ENCODE assay signal across 1 cellular context in the genomic region with DNA sequence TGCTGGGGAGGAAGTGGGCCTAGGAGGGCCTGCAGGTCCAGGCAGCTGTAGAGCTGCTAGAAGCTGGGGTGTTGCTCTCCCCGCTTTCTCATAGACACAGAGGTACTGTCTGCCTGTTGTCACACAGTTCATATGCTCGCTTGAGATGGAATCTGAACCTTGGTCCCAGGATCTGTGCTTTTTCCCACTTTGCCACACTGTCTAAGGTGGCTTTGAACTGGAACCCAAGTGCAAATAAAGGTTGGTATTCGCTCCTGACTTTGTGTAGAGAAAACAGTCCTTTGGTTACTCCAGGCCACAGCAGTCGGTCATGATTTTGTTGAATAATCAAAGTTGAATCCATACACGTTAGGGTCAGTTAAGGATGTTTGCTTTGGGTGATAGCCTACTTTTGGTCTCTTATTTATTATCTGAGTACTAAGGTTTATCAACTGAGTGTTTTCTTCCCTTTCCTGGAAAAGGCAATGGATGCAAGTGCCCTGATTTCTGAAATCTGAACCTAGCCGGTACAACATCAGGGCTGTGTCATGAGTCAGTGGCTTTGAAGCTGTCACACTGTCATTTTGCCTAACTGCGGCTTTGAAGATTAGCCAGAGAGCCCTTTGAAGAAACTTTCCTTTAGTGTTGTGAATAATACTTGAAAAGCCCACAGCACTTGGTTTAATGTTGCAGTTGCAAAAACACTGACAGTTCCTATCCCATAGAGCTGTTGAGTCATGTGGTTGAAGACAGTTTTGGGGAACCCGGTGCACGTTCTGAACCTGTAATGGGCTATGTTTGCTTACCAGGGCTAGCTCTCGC.
TF ChIP-seq lines count a peak whose summit lies in the region.

No MANE protein-coding gene starts in this region.

TF ChIP-seq in HCT116, 20 proteins besides CTCF, POLR2A, EP300 and RAD21 (continued from another document):
- TF ChIP-seq YY1 (IDR thresholded peaks at IDR 0.05; ENCODE audit: extremely low read depth, insufficient replicate concordance, low read depth, low read length), result no peak
- no peak for TF ChIP-seq ZFX (IDR thresholded peaks at IDR 0.05)
- TF ChIP-seq, protein P1, sequence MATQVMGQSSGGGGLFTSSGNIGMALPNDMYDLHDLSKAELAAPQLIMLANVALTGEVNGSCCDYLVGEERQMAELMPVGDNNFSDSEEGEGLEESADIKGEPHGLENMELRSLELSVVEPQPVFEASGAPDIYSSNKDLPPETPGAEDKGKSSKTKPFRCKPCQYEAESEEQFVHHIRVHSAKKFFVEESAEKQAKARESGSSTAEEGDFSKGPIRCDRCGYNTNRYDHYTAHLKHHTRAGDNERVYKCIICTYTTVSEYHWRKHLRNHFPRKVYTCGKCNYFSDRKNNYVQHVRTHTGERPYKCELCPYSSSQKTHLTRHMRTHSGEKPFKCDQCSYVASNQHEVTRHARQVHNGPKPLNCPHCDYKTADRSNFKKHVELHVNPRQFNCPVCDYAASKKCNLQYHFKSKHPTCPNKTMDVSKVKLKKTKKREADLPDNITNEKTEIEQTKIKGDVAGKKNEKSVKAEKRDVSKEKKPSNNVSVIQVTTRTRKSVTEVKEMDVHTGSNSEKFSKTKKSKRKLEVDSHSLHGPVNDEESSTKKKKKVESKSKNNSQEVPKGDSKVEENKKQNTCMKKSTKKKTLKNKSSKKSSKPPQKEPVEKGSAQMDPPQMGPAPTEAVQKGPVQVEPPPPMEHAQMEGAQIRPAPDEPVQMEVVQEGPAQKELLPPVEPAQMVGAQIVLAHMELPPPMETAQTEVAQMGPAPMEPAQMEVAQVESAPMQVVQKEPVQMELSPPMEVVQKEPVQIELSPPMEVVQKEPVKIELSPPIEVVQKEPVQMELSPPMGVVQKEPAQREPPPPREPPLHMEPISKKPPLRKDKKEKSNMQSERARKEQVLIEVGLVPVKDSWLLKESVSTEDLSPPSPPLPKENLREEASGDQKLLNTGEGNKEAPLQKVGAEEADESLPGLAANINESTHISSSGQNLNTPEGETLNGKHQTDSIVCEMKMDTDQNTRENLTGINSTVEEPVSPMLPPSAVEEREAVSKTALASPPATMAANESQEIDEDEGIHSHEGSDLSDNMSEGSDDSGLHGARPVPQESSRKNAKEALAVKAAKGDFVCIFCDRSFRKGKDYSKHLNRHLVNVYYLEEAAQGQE (IDR thresholded peaks at IDR 0.05; ENCODE audit: low read depth), result no peak
- 0 out of 2 replicates have a peak, but pooled peaks have one; percentile 13 for TF ChIP-seq SRF (IDR thresholded peaks at IDR 0.05; ENCODE audit: low read depth)
- TF ChIP-seq ZNF274 (IDR thresholded peaks at IDR 0.05; ENCODE audit: low read depth, low read length), result no peak
- TF ChIP-seq EGR1 (IDR thresholded peaks at IDR 0.05; ENCODE audit: low read depth), result no peak
- peak; percentile 31; the same call in 1 of the 2 replicates for TF ChIP-seq POLR2AphosphoS5 (IDR thresholded peaks at IDR 0.05; ENCODE audit: low read depth, low read length)
- TF ChIP-seq, protein P2, sequence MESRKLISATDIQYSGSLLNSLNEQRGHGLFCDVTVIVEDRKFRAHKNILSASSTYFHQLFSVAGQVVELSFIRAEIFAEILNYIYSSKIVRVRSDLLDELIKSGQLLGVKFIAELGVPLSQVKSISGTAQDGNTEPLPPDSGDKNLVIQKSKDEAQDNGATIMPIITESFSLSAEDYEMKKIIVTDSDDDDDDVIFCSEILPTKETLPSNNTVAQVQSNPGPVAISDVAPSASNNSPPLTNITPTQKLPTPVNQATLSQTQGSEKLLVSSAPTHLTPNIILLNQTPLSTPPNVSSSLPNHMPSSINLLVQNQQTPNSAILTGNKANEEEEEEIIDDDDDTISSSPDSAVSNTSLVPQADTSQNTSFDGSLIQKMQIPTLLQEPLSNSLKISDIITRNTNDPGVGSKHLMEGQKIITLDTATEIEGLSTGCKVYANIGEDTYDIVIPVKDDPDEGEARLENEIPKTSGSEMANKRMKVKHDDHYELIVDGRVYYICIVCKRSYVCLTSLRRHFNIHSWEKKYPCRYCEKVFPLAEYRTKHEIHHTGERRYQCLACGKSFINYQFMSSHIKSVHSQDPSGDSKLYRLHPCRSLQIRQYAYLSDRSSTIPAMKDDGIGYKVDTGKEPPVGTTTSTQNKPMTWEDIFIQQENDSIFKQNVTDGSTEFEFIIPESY (IDR thresholded peaks at IDR 0.05; ENCODE audit: extremely low read depth, insufficient replicate concordance, low read length), result no peak
